ENCODE assay signal across 25 cellular contexts in genomic region chr12:49953961-49954835, GRCh38. TPM values are rescaled to one million over a fixed set of nuclear protein-coding genes. Genes with fewer than 3 reads are reported as not detected.
"Had no signal": no experiment of that assay in that cellular context is flagged by ENCODE, and none has a peak within 500 bp of the region (broad histone marks: within the 10 kb centered on the region; RNA-seq: fewer than 3 reads in every experiment).

No MANE protein-coding gene starts in this region.

- H3K9me3 Mint-ChIP-seq: activated CD4-positive, alpha-beta T cell treated with anti-CD3 and anti-CD28 coated beads, Interleukin-2, amount 10 ng/mL, durations not matched to agents 7 days and 5 days; activated naive CD4-positive, alpha-beta T cell treated with anti-CD3 and anti-CD28 coated beads for 36 hours; activated T-cell treated with anti-CD3 and anti-CD28 coated beads, Interleukin-2, amount 50 U/mL, for 24 hours; activated T-helper 2 cell treated with anti-CD3 and anti-CD28 coated beads, Interferon-gamma antibody, Interleukin-2, Interleukin-4, amounts not matched to agents 10 μg/mL and 5 μg/mL and 100 μg/mL, durations not matched to agents 14 hours and 24 hours and 36 hours; stimulated activated memory B cell treated with anti-CD40 and anti-IgM and Interleukin-4, amounts not matched to agents 10 μg/mL and 1 μg/mL and 100 μg/mL, for 72 hours had no signal

- H3K36me3 ChIP-seq: brain microvascular endothelial cell, colonic mucosa, left lung, thoracic aorta had no signal

- DNase-seq: activated CD4-positive, alpha-beta T cell treated with anti-CD3 and anti-CD28 coated beads, Interleukin-2, amount 10 ng/mL, durations not matched to agents 7 days and 5 days; activated CD8-positive, alpha-beta T cell treated with anti-CD3 and anti-CD28 coated beads, Interleukin-2, amount 10 ng/mL, durations not matched to agents 7 days and 5 days; activated naive CD4-positive, alpha-beta T cell treated with anti-CD3 and anti-CD28 coated beads for 36 hours; activated T-cell treated with anti-CD3 and anti-CD28 coated beads, Interleukin-2, amount 50 U/mL, for 24 hours; brain microvascular endothelial cell; central memory CD4-positive, alpha-beta T cell; colonic mucosa; foreskin keratinocyte; hypothalamus; left lung; stimulated activated CD4-positive, alpha-beta T cell treated with anti-CD3 and anti-CD28 coated beads, Interleukin-4, amount 100 ng/mL, for 4 hours; T1000 had no signal

- H3K9me3 ChIP-seq: colonic mucosa, left lung, thoracic aorta had no signal

- H3K4me3 Mint-ChIP-seq: activated CD4-positive, alpha-beta T cell treated with anti-CD3 and anti-CD28 coated beads, Interleukin-2, amount 10 ng/mL, durations not matched to agents 7 days and 5 days; activated CD8-positive, alpha-beta T cell treated with anti-CD3 and anti-CD28 coated beads, Interleukin-2, amount 10 ng/mL, durations not matched to agents 7 days and 5 days; activated naive CD4-positive, alpha-beta T cell treated with anti-CD3 and anti-CD28 coated beads for 36 hours; activated T-cell treated with anti-CD3 and anti-CD28 coated beads, Interleukin-2, amount 50 U/mL, for 24 hours; stimulated activated memory B cell treated with anti-CD40 and anti-IgM and Interleukin-4, amounts not matched to agents 10 μg/mL and 1 μg/mL and 100 μg/mL, for 72 hours had no signal

- H3K27ac ChIP-seq: brain microvascular endothelial cell, colonic mucosa, foreskin keratinocyte, left lung, thoracic aorta had no signal

- H3K27ac Mint-ChIP-seq: activated CD4-positive, alpha-beta T cell treated with anti-CD3 and anti-CD28 coated beads, Interleukin-2, amount 10 ng/mL, durations not matched to agents 7 days and 5 days; activated CD8-positive, alpha-beta T cell treated with anti-CD3 and anti-CD28 coated beads, Interleukin-2, amount 10 ng/mL, durations not matched to agents 7 days and 5 days; activated naive CD4-positive, alpha-beta T cell treated with anti-CD3 and anti-CD28 coated beads for 36 hours; activated T-cell treated with anti-CD3 and anti-CD28 coated beads, Interleukin-2, amount 50 U/mL, for 24 hours; activated T-helper 2 cell treated with anti-CD3 and anti-CD28 coated beads, Interferon-gamma antibody, Interleukin-2, Interleukin-4, amounts not matched to agents 10 μg/mL and 5 μg/mL and 100 μg/mL, durations not matched to agents 14 hours and 24 hours and 36 hours; stimulated activated memory B cell treated with anti-CD40 and anti-IgM and Interleukin-4, amounts not matched to agents 10 μg/mL and 1 μg/mL and 100 μg/mL, for 72 hours had no signal

- H3K36me3 Mint-ChIP-seq: stimulated activated memory B cell treated with anti-CD40 and anti-IgM and Interleukin-4, amounts not matched to agents 10 μg/mL and 1 μg/mL and 100 μg/mL, for 72 hours had no signal

- H3K4me1 ChIP-seq: colonic mucosa, foreskin keratinocyte had no signal

- H3K4me2 ChIP-seq: smooth muscle cell had no signal

- FAIRE-seq: keratinocyte had no signal

- ATAC-seq: activated CD4-positive, CD25-positive, alpha-beta regulatory T cell treated with anti-CD3 and anti-CD28 coated beads, Interleukin-2, amount 50 U/mL, for 24 hours; activated CD8-positive, alpha-beta T cell treated with anti-CD3 and anti-CD28 coated beads, Interleukin-2, amount 10 ng/mL, durations not matched to agents 7 days and 5 days; foreskin keratinocyte; sciatic nerve; stimulated activated memory B cell treated with anti-CD40 and anti-IgM and Interleukin-4, amounts not matched to agents 10 μg/mL and 1 μg/mL and 100 μg/mL, for 72 hours had no signal

- H3K4me3 ChIP-seq: colonic mucosa, left lung, smooth muscle cell, thoracic aorta had no signal

RNA-seq across cellular contexts. Expression of gene AQP2, which starts 3.7 kb away (rescaled TPM):
- total RNA-seq: activated CD4-positive, alpha-beta T cell treated with anti-CD3 and anti-CD28 coated beads, Interleukin-2, amount 10 ng/mL, durations not matched to agents 7 days and 5 days; activated CD8-positive, alpha-beta T cell treated with anti-CD3 and anti-CD28 coated beads, Interleukin-2, amount 10 ng/mL, durations not matched to agents 7 days and 5 days; activated naive CD4-positive, alpha-beta T cell treated with anti-CD3 and anti-CD28 coated beads for 36 hours; activated T-helper 2 cell treated with anti-CD3 and anti-CD28 coated beads, Interferon-gamma antibody, Interleukin-2, Interleukin-4, amounts not matched to agents 10 μg/mL and 5 μg/mL and 100 μg/mL, durations not matched to agents 14 hours and 24 hours and 36 hours; colonic mucosa; epithelial cell of proximal tubule; fibroblast of lung; foreskin keratinocyte; mononuclear cell; osteocyte; sciatic nerve had no signal
- polyA plus RNA-seq: fibroblast of lung, foreskin keratinocyte, keratinocyte, neural cell had no signal

RNA-seq across cellular contexts. Expression of gene AQP5, which starts 7.5 kb away (rescaled TPM):
- total RNA-seq: activated CD4-positive, alpha-beta T cell treated with anti-CD3 and anti-CD28 coated beads, Interleukin-2, amount 10 ng/mL, durations not matched to agents 7 days and 5 days; activated CD8-positive, alpha-beta T cell treated with anti-CD3 and anti-CD28 coated beads, Interleukin-2, amount 10 ng/mL, durations not matched to agents 7 days and 5 days; activated naive CD4-positive, alpha-beta T cell treated with anti-CD3 and anti-CD28 coated beads for 36 hours; activated T-helper 2 cell treated with anti-CD3 and anti-CD28 coated beads, Interferon-gamma antibody, Interleukin-2, Interleukin-4, amounts not matched to agents 10 μg/mL and 5 μg/mL and 100 μg/mL, durations not matched to agents 14 hours and 24 hours and 36 hours; colonic mucosa; epithelial cell of proximal tubule; fibroblast of lung; foreskin keratinocyte; mononuclear cell; smooth muscle cell had no signal
- polyA plus RNA-seq: fibroblast of lung, foreskin keratinocyte, keratinocyte, neural cell, smooth muscle cell had no signal

RNA-seq across cellular contexts. Expression of gene AQP6, which starts 18.5 kb away (rescaled TPM):
- total RNA-seq: activated CD4-positive, alpha-beta T cell treated with anti-CD3 and anti-CD28 coated beads, Interleukin-2, amount 10 ng/mL, durations not matched to agents 7 days and 5 days; activated CD8-positive, alpha-beta T cell treated with anti-CD3 and anti-CD28 coated beads, Interleukin-2, amount 10 ng/mL, durations not matched to agents 7 days and 5 days; activated naive CD4-positive, alpha-beta T cell treated with anti-CD3 and anti-CD28 coated beads for 36 hours; activated T-helper 2 cell treated with anti-CD3 and anti-CD28 coated beads, Interferon-gamma antibody, Interleukin-2, Interleukin-4, amounts not matched to agents 10 μg/mL and 5 μg/mL and 100 μg/mL, durations not matched to agents 14 hours and 24 hours and 36 hours; colonic mucosa; epithelial cell of proximal tubule; mononuclear cell; osteocyte; smooth muscle cell; thoracic aorta; ureter had no signal
- polyA plus RNA-seq: fibroblast of lung, neural cell, smooth muscle cell had no signal

RNA-seq across cellular contexts. Expression of gene FAIM2, which starts 50.5 kb away (rescaled TPM):
- total RNA-seq: epithelial cell of proximal tubule, foreskin keratinocyte, mononuclear cell had no signal
- polyA plus RNA-seq: foreskin keratinocyte, keratinocyte had no signal
